Comparison of ENCODE assay signal across 25 cellular contexts in genomic region chr6:28378644-28379043, GRCh38. TPM values are rescaled to one million over a fixed set of nuclear protein-coding genes. Genes with fewer than 3 reads are reported as not detected.
DNase-seq lines count a peak whose midpoint lies in the region; ATAC-seq, FAIRE-seq and TF ChIP-seq lines count a peak whose summit lies in the region.
"Had no signal": no experiment of that assay in that cellular context is flagged by ENCODE, and none has a peak within 500 bp of the region (broad histone marks: within the 10 kb centered on the region; RNA-seq: fewer than 3 reads in every experiment).

No MANE protein-coding gene starts in this region.

- H2AFZ ChIP-seq in K562 (ENCODE audit: low read depth, low read length) (no peak overlapping the region), hepatocyte (no peak overlapping the region)

- H3K9me3 ChIP-seq in K562 (replicated peaks; ENCODE audit: control insufficient read depth, insufficient read depth, low read depth, low read length) (peaks cover 18% of the 10 kb centered on the region), SJCRH30 (replicated peaks) (no peaks in the 10 kb centered on the region; the same call in 1 of the 2 replicates), hepatocyte (ENCODE audit: low read depth) (peaks cover 9% of the 10 kb centered on the region)
- H3K9me3 ChIP-seq: BE2C had no signal

- no peaks in the 10 kb centered on the region for H3K9me2 ChIP-seq in hepatocyte (replicated peaks; ENCODE audit: insufficient read depth)

- DNase-seq in K562 (ENCODE audit: extremely low read depth in 1 of 4, low spot score in 3 of 4) (no peak), SJCRH30 (no peak), hepatocyte (ENCODE audit: low spot score) (no peak)
- DNase-seq: 8988T; ACHN; BE2C; C1 segment of cervical spinal cord; CD4-positive, alpha-beta memory T cell; CD4-positive, CD25-positive, alpha-beta regulatory T cell; CD8-positive, alpha-beta memory T cell; COR-L47; DMS 273 treated with DMSO at 0.1 percent for 48 hours; DMS153; DMS53; DMS79; DND-41; EL; GDM1 had no signal

- H3K27ac ChIP-seq in K562 (ENCODE audit: extremely low read depth, low read depth, low read length) (no peak overlapping the region), SJCRH30 (no peak overlapping the region), hepatocyte (no peak overlapping the region)
- H3K27ac ChIP-seq: BLaER1 had no signal

- no peak for TF ChIP-seq POLR2A in K562 (conservative IDR thresholded peaks at IDR 0.05)

- H3K9ac ChIP-seq in K562 (ENCODE audit: insufficient read depth in 1 of 2, low read depth in 2 of 2, low read length in 2 of 2), result no peak overlapping the region
- H3K9ac ChIP-seq: BLaER1 had no signal

- in situ Hi-C loops in K562 (cut with MboI), result no loop called here

- TF ChIP-seq CTCF in K562 (IDR thresholded peaks at IDR 0.05 in 2 of 3, conservative IDR thresholded peaks at IDR 0.05 in 1 of 3; ENCODE audit: insufficient read depth in 2 of 3, low read depth in 1 of 3, low read length in 3 of 3) (no peak), hepatocyte (IDR thresholded peaks at IDR 0.05; ENCODE audit: poor library complexity) (no peak)

- H3K4me1 ChIP-seq in K562 (replicated peaks in 1 of 2; ENCODE audit: control insufficient read depth in 2 of 2, insufficient read depth in 2 of 2, low read length in 2 of 2) (peaks cover 4% of the 10 kb centered on the region in 2 experiments; a peak in 3 of 5 replicates), SJCRH30 (no peaks in the 10 kb centered on the region), hepatocyte (ENCODE audit: insufficient read depth) (peaks cover 6% of the 10 kb centered on the region)
- H3K4me1 ChIP-seq: BE2C had no signal

- ATAC-seq in K562 (no peak), HG03342 (IDR thresholded peaks at IDR 0.05; ENCODE audit: unreplicated experiment) (no peak)
- ATAC-seq: GM12878 had no signal

- intact Hi-C loops in K562 (cut with micrococcal nuclease), result no loop called here

- CTCF ChIA-PET in K562 (lab: Yijun Ruan, JAX; ENCODE audit: low intra/inter-chr PET ratio), result no interaction called here

- BruUV-seq in K562 (replicated peaks; lab: Mats Ljungman, UMichigan), result no TSS peak

- FAIRE-seq in K562 (lab: Jason Lieb, UNC), result no peak
- peak; percentile 91 for FAIRE-seq in islet of Langerhans (lab: Jason Lieb, UNC)
- FAIRE-seq: A204.1, GM12878, GM12892, GM18507 had no signal

- peaks cover 76% of the 10 kb centered on the region for H3K36me3 ChIP-seq in K562 (ENCODE audit: control insufficient read depth, insufficient read depth, low read length)
- peaks cover 48% of the 10 kb centered on the region for H3K36me3 ChIP-seq in SJCRH30
- peaks cover 10% of the 10 kb centered on the region for H3K36me3 ChIP-seq in hepatocyte (replicated peaks; ENCODE audit: insufficient read depth, low read depth)

- H3K79me2 ChIP-seq in K562 (ENCODE audit: control insufficient read depth, insufficient read depth, low read length), result peaks cover 47% of the 10 kb centered on the region
- peaks cover 38% of the 10 kb centered on the region for H3K79me2 ChIP-seq in hepatocyte

- H3K4me3 ChIP-seq in K562, result no peak overlapping the region
- H3K4me3 ChIP-seq in SJCRH30, result no peak overlapping the region
- no peak overlapping the region for H3K4me3 ChIP-seq in hepatocyte
- H3K4me3 ChIP-seq: BLaER1, GM12878 had no signal

- H3K4me2 ChIP-seq in K562 (ENCODE audit: insufficient read depth, low read length) (no peak overlapping the region), hepatocyte (no peak overlapping the region)
- H3K4me2 ChIP-seq: BLaER1 had no signal

- H4K20me1 ChIP-seq in K562 (replicated peaks; ENCODE audit: control insufficient read depth, insufficient read depth, low read length), result no peaks in the 10 kb centered on the region
- no peaks in the 10 kb centered on the region for H4K20me1 ChIP-seq in hepatocyte (ENCODE audit: insufficient read depth, poor library complexity, severe bottlenecking)
- H4K20me1 ChIP-seq: BLaER1 had no signal

- POLR2A ChIA-PET in K562 (lab: Yijun Ruan, JAX), result interaction anchor here (1.1 to 1.5 kb wide), 2 partner anchors 11 to 15 kb away, joined by 4 read pairs; no protein-coding TSS in a partner anchor

- H3K27me3 ChIP-seq in K562 (ENCODE audit: control insufficient read depth in 2 of 2, insufficient read depth in 2 of 2, low read length in 2 of 2) (no peaks in the 10 kb centered on the region), SJCRH30 (no peaks in the 10 kb centered on the region; the same call in 1 of the 2 replicates), hepatocyte (no peaks in the 10 kb centered on the region)
- H3K27me3 ChIP-seq: BE2C, BLaER1 had no signal

- TF ChIP-seq RAD21 in K562 (CRISPR knock-in tag; conservative IDR thresholded peaks at IDR 0.05 in 1 of 2, IDR thresholded peaks at IDR 0.05 in 1 of 2), result no peak

- H3K9me1 ChIP-seq in K562 (ENCODE audit: control insufficient read depth, insufficient read depth, low read length), result no peaks in the 10 kb centered on the region

- no peak for TF ChIP-seq EP300 in K562 (IDR thresholded peaks at IDR 0.05; ENCODE audit: low read length)

TF ChIP-seq in K562, 482 proteins besides CTCF, POLR2A, EP300 and RAD21 (continues in another document):
- TF ChIP-seq TRIM24 (IDR thresholded peaks at IDR 0.05) (0 out of 4 replicates have a peak, but pooled peaks of 1 of the 2 experiments have one; percentile 14), POLR2H (tag; IDR thresholded peaks at IDR 0.05; ENCODE audit: low read depth) (0 out of 2 replicates have a peak, but pooled peaks have one; percentile 10), ZNF324 (CRISPR knock-in tag; IDR thresholded peaks at IDR 0.05) (peak; percentile 97)

RNA-seq across cellular contexts. Expression of gene ZSCAN12, which starts 20.9 kb away (rescaled TPM):
- 20.1 and 58.9 TPM in 2 replicates for total RNA-seq in K562 (2011; cell fraction: chromatin; rRNA removed; ENCODE audit: low replicate concordance)
- total RNA-seq in K562 (2011; cell fraction: nucleolus; rRNA removed), result 11.8 and 18.6 TPM in 2 replicates
- total RNA-seq in K562 (2011; cell fraction: nucleoplasm; rRNA removed), result 20.4 and 21.6 TPM in 2 replicates
- 12.3 and 12.5 TPM in 2 replicates for total RNA-seq in K562 (2014; rRNA removed)
- total RNA-seq in K562 (2014; rRNA removed; fragmentation: Illumina TruSeq; extraction: Trizol), result 19.4 and 22.6 TPM in 2 replicates
- total RNA-seq in K562 (2015; rRNA removed; fragmentation: Illumina TruSeq; extraction: Trizol), result 17.7 and 19.6 TPM in 2 replicates
- total RNA-seq in K562 (2021), result 12.1 and 12.5 TPM in 2 replicates
- polyA plus RNA-seq in K562 (2011; rRNA removed), result 14.5 and 18.5 TPM in 2 replicates
- 3.8 and 6.5 TPM in 2 replicates for polyA plus RNA-seq in K562 (2011; cell fraction: cytosol; rRNA removed)
- 12.0 and 13.1 TPM in 2 replicates for polyA plus RNA-seq in K562 (2011; cell fraction: nucleus; rRNA removed)
- polyA plus RNA-seq in K562 (2012), result 5.6 and 7.0 TPM in 2 replicates
- 12.3 and 14.5 TPM in 2 replicates for polyA plus RNA-seq in K562 (2014; fragmentation: Illumina TruSeq; extraction: Trizol)
- 1 to 10 TPM; 2.5 to 7.9 TPM for polyA plus RNA-seq in K562 (2014; fragmentation: Nextera tagmentation; extraction: Ambion mirVana)
- polyA plus RNA-seq in K562 (2014; rRNA removed), result 10.4 and 11.4 TPM in 2 replicates
- polyA minus RNA-seq in K562 (2011; rRNA and poly(A)+ RNA removed), result 35.5 and 45.0 TPM in 2 replicates
- 8.2 and 11.4 TPM in 2 replicates for polyA minus RNA-seq in K562 (2011; cell fraction: cytosol; rRNA and poly(A)+ RNA removed)
- polyA minus RNA-seq in K562 (2011; cell fraction: nucleus; rRNA and poly(A)+ RNA removed), result 17.8 and 33.1 TPM in 2 replicates
- total RNA-seq in SJCRH30 (2014; rRNA removed; shearing (Covaris generic)), result 8.4 and 10.5 TPM in 2 replicates
- total RNA-seq in hepatocyte, result 5.6 and 6.1 TPM in 2 replicates
- 2.1 and 3.2 TPM in 2 replicates for polyA plus RNA-seq in hepatocyte

RNA-seq across cellular contexts. Expression of gene ZKSCAN3, which starts 28.9 kb away (rescaled TPM):
- 18.5 and 26.6 TPM in 2 replicates for total RNA-seq in K562 (2011; cell fraction: chromatin; rRNA removed; ENCODE audit: low replicate concordance)
- total RNA-seq in K562 (2011; cell fraction: nucleolus; rRNA removed), result 8.7 and 9.0 TPM in 2 replicates
- 14.7 and 21.2 TPM in 2 replicates for total RNA-seq in K562 (2011; cell fraction: nucleoplasm; rRNA removed)
- total RNA-seq in K562 (2014; rRNA removed) (5.5 and 9.1 TPM in 2 replicates), K562 (2014; rRNA removed; fragmentation: Illumina TruSeq; extraction: Trizol) (12.4 and 12.8 TPM in 2 replicates), K562 (2015; rRNA removed; fragmentation: Illumina TruSeq; extraction: Trizol) (12.2 and 12.4 TPM in 2 replicates), K562 (2021) (10.2 and 11.1 TPM in 2 replicates), hepatocyte (6.8 and 7.1 TPM in 2 replicates)
- polyA plus RNA-seq in K562 (2011; rRNA removed) (11.4 and 12.2 TPM in 2 replicates), K562 (2014; fragmentation: Illumina TruSeq; extraction: Trizol) (9.0 and 10.4 TPM in 2 replicates), K562 (2014; fragmentation: Nextera tagmentation; extraction: Ambion mirVana) (1 to 10 TPM; 3.0 to 4.3 TPM), K562 (2014; rRNA removed) (6.9 and 8.0 TPM in 2 replicates), hepatocyte (1.9 and 3.1 TPM in 2 replicates)
- polyA plus RNA-seq in K562 (2011; cell fraction: cytosol; rRNA removed), result 4.1 and 7.4 TPM in 2 replicates
- 13.7 and 16.5 TPM in 2 replicates for polyA plus RNA-seq in K562 (2011; cell fraction: nucleus; rRNA removed)
- 6.5 and 6.8 TPM in 2 replicates for polyA plus RNA-seq in K562 (2012)
- polyA minus RNA-seq in K562 (2011; rRNA and poly(A)+ RNA removed), result 7.9 and 12.8 TPM in 2 replicates
- polyA minus RNA-seq in K562 (2011; cell fraction: cytosol; rRNA and poly(A)+ RNA removed), result 4.5 and 6.7 TPM in 2 replicates
- 3.8 and 7.0 TPM in 2 replicates for polyA minus RNA-seq in K562 (2011; cell fraction: nucleus; rRNA and poly(A)+ RNA removed)
- 3.9 and 4.6 TPM in 2 replicates for total RNA-seq in SJCRH30 (2014; rRNA removed; shearing (Covaris generic))

RNA-seq across cellular contexts. Expression of gene ZSCAN31, which starts 42.7 kb away (rescaled TPM):
- total RNA-seq in K562 (2011; cell fraction: chromatin; rRNA removed; ENCODE audit: low replicate concordance), result 6.8 and 10.3 TPM in 2 replicates
- 4.2 and 5.4 TPM in 2 replicates for total RNA-seq in K562 (2011; cell fraction: nucleolus; rRNA removed)
- total RNA-seq in K562 (2011; cell fraction: nucleoplasm; rRNA removed), result 4.0 and 5.6 TPM in 2 replicates
- total RNA-seq in K562 (2014; rRNA removed), result 4.1 and 6.3 TPM in 2 replicates
- 8.4 and 9.0 TPM in 2 replicates for total RNA-seq in K562 (2014; rRNA removed; fragmentation: Illumina TruSeq; extraction: Trizol)
- 11.4 and 12.1 TPM in 2 replicates for total RNA-seq in K562 (2015; rRNA removed; fragmentation: Illumina TruSeq; extraction: Trizol)
- total RNA-seq in K562 (2021), result 5.7 and 7.4 TPM in 2 replicates
- 8.4 and 9.8 TPM in 2 replicates for polyA plus RNA-seq in K562 (2011; rRNA removed)
- 4.4 and 6.1 TPM in 2 replicates for polyA plus RNA-seq in K562 (2011; cell fraction: cytosol; rRNA removed)
- 9.8 and 10.5 TPM in 2 replicates for polyA plus RNA-seq in K562 (2011; cell fraction: nucleus; rRNA removed)
- 6.8 and 11.1 TPM in 2 replicates for polyA plus RNA-seq in K562 (2012)
- polyA plus RNA-seq in K562 (2014; fragmentation: Illumina TruSeq; extraction: Trizol), result 7.9 and 8.5 TPM in 2 replicates
- 1 to 10 TPM; 5.0 to 7.0 TPM for polyA plus RNA-seq in K562 (2014; fragmentation: Nextera tagmentation; extraction: Ambion mirVana)
- polyA plus RNA-seq in K562 (2014; rRNA removed), result 3.9 and 5.7 TPM in 2 replicates
- 16.6 and 17.6 TPM in 2 replicates for polyA minus RNA-seq in K562 (2011; rRNA and poly(A)+ RNA removed)
- 4.2 and 6.7 TPM in 2 replicates for polyA minus RNA-seq in K562 (2011; cell fraction: cytosol; rRNA and poly(A)+ RNA removed)
- 5.3 and 8.2 TPM in 2 replicates for polyA minus RNA-seq in K562 (2011; cell fraction: nucleus; rRNA and poly(A)+ RNA removed)
- 1.9 and 2.6 TPM in 2 replicates for total RNA-seq in SJCRH30 (2014; rRNA removed; shearing (Covaris generic))
- 2.6 and 4.6 TPM in 2 replicates for total RNA-seq in hepatocyte
- polyA plus RNA-seq in hepatocyte, result 1.8 and 3.4 TPM in 2 replicates
